In the genomic region with DNA sequence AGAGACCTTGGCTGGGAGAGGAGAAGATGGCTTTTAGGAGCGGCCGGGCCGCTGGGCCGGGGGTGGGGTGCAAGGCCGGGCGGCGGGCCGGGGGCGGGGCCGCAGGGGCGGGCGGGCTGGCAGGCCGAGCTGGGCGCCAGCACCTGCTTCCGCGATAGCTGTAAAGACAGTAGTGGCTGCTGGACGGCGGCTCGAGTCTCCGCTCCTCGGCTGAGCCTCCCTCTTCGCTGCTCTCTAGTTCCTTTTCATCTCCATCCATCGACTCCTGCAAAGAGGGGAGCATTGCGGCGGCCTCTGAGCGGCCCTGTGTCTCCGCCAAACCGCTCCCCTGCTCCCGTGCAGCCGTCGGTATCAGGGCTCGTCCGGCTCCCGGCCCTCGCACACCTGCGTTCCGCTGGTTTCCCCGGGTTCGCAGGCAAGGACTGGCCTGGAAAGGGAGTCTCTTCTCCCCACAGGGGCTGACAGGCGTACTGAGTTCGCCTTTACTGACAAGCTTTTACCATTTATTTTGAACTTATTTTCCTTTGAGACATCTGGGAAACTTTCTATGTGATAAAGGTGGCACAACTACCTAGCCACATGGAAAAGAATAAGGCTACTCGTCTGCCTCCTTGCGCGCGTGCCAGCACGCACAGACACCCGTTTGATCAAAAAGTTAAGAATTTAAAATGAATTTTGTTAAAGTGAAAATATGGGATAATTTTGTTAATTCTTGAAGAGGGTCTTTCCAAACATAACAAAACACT, we compare ENCODE assay signal across 1 cellular context.
TF ChIP-seq lines count a peak whose summit lies in the region.

Gene C17orf75 (minus strand): TSS at position 317 of the 746 bp plus-strand sequence. CDS start 34 bp downstream, at position 283.

TF ChIP-seq in GM12878, 131 proteins besides CTCF, POLR2A, EP300 and RAD21 (continued from another document and continues in another):
- TF ChIP-seq CUX1 (IDR thresholded peaks at IDR 0.05; ENCODE audit: insufficient replicate concordance, low read depth, low read length) = no peak
- no peak for TF ChIP-seq SUZ12 (IDR thresholded peaks at IDR 0.05; ENCODE audit: unreplicated experiment)
- TF ChIP-seq RBBP5 (conservative IDR thresholded peaks at IDR 0.05) = no peak
- peak; percentile 72 for TF ChIP-seq ZZZ3 (IDR thresholded peaks at IDR 0.05; ENCODE audit: control insufficient read depth, insufficient read length, low read depth)
- TF ChIP-seq, protein P1, sequence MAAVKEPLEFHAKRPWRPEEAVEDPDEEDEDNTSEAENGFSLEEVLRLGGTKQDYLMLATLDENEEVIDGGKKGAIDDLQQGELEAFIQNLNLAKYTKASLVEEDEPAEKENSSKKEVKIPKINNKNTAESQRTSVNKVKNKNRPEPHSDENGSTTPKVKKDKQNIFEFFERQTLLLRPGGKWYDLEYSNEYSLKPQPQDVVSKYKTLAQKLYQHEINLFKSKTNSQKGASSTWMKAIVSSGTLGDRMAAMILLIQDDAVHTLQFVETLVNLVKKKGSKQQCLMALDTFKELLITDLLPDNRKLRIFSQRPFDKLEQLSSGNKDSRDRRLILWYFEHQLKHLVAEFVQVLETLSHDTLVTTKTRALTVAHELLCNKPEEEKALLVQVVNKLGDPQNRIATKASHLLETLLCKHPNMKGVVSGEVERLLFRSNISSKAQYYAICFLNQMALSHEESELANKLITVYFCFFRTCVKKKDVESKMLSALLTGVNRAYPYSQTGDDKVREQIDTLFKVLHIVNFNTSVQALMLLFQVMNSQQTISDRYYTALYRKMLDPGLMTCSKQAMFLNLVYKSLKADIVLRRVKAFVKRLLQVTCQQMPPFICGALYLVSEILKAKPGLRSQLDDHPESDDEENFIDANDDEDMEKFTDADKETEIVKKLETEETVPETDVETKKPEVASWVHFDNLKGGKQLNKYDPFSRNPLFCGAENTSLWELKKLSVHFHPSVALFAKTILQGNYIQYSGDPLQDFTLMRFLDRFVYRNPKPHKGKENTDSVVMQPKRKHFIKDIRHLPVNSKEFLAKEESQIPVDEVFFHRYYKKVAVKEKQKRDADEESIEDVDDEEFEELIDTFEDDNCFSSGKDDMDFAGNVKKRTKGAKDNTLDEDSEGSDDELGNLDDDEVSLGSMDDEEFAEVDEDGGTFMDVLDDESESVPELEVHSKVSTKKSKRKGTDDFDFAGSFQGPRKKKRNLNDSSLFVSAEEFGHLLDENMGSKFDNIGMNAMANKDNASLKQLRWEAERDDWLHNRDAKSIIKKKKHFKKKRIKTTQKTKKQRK (IDR thresholded peaks at IDR 0.05; ENCODE audit: low read depth, low read length) = no peak
- no peak for TF ChIP-seq ATF7 (IDR thresholded peaks at IDR 0.05; ENCODE audit: low read depth)
- peak; percentile 67; the same call in 1 of the 2 replicates for TF ChIP-seq GATAD2B (conservative IDR thresholded peaks at IDR 0.05; ENCODE audit: low read depth)
- TF ChIP-seq HDAC6 (IDR thresholded peaks at IDR 0.05; ENCODE audit: unreplicated experiment) = no peak
- TF ChIP-seq, protein P2, sequence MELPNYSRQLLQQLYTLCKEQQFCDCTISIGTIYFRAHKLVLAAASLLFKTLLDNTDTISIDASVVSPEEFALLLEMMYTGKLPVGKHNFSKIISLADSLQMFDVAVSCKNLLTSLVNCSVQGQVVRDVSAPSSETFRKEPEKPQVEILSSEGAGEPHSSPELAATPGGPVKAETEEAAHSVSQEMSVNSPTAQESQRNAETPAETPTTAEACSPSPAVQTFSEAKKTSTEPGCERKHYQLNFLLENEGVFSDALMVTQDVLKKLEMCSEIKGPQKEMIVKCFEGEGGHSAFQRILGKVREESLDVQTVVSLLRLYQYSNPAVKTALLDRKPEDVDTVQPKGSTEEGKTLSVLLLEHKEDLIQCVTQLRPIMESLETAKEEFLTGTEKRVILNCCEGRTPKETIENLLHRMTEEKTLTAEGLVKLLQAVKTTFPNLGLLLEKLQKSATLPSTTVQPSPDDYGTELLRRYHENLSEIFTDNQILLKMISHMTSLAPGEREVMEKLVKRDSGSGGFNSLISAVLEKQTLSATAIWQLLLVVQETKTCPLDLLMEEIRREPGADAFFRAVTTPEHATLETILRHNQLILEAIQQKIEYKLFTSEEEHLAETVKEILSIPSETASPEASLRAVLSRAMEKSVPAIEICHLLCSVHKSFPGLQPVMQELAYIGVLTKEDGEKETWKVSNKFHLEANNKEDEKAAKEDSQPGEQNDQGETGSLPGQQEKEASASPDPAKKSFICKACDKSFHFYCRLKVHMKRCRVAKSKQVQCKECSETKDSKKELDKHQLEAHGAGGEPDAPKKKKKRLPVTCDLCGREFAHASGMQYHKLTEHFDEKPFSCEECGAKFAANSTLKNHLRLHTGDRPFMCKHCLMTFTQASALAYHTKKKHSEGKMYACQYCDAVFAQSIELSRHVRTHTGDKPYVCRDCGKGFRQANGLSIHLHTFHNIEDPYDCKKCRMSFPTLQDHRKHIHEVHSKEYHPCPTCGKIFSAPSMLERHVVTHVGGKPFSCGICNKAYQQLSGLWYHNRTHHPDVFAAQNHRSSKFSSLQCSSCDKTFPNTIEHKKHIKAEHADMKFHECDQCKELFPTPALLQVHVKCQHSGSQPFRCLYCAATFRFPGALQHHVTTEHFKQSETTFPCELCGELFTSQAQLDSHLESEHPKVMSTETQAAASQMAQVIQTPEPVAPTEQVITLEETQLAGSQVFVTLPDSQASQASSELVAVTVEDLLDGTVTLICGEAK (IDR thresholded peaks at IDR 0.05; ENCODE audit: borderline replicate concordance) = peak; percentile 97
- no peak for TF ChIP-seq BCL11A (IDR thresholded peaks at IDR 0.05; ENCODE audit: low read depth, low read length)
- 0 out of 2 replicates have a peak, but pooled peaks have one; percentile 17 for TF ChIP-seq FOXM1 (IDR thresholded peaks at IDR 0.05; ENCODE audit: low read depth, low read length)
- peak; percentile 72 for TF ChIP-seq NR2C1 (IDR thresholded peaks at IDR 0.05)
- TF ChIP-seq MXI1 (IDR thresholded peaks at IDR 0.05; ENCODE audit: low read depth, low read length) = peak; percentile 77
- TF ChIP-seq, protein P3, sequence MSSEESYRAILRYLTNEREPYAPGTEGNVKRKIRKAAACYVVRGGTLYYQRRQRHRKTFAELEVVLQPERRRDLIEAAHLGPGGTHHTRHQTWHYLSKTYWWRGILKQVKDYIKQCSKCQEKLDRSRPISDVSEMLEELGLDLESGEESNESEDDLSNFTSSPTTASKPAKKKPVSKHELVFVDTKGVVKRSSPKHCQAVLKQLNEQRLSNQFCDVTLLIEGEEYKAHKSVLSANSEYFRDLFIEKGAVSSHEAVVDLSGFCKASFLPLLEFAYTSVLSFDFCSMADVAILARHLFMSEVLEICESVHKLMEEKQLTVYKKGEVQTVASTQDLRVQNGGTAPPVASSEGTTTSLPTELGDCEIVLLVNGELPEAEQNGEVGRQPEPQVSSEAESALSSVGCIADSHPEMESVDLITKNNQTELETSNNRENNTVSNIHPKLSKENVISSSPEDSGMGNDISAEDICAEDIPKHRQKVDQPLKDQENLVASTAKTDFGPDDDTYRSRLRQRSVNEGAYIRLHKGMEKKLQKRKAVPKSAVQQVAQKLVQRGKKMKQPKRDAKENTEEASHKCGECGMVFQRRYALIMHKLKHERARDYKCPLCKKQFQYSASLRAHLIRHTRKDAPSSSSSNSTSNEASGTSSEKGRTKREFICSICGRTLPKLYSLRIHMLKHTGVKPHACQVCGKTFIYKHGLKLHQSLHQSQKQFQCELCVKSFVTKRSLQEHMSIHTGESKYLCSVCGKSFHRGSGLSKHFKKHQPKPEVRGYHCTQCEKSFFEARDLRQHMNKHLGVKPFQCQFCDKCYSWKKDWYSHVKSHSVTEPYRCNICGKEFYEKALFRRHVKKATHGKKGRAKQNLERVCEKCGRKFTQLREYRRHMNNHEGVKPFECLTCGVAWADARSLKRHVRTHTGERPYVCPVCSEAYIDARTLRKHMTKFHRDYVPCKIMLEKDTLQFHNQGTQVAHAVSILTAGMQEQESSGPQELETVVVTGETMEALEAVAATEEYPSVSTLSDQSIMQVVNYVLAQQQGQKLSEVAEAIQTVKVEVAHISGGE (CRISPR knock-in tag; IDR thresholded peaks at IDR 0.05) = peak; percentile 99
- TF ChIP-seq, protein P4, sequence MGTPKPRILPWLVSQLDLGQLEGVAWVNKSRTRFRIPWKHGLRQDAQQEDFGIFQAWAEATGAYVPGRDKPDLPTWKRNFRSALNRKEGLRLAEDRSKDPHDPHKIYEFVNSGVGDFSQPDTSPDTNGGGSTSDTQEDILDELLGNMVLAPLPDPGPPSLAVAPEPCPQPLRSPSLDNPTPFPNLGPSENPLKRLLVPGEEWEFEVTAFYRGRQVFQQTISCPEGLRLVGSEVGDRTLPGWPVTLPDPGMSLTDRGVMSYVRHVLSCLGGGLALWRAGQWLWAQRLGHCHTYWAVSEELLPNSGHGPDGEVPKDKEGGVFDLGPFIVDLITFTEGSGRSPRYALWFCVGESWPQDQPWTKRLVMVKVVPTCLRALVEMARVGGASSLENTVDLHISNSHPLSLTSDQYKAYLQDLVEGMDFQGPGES (IDR thresholded peaks at IDR 0.05) = peak; percentile 62; the same call in 1 of the 2 replicates
- TF ChIP-seq, protein P5, sequence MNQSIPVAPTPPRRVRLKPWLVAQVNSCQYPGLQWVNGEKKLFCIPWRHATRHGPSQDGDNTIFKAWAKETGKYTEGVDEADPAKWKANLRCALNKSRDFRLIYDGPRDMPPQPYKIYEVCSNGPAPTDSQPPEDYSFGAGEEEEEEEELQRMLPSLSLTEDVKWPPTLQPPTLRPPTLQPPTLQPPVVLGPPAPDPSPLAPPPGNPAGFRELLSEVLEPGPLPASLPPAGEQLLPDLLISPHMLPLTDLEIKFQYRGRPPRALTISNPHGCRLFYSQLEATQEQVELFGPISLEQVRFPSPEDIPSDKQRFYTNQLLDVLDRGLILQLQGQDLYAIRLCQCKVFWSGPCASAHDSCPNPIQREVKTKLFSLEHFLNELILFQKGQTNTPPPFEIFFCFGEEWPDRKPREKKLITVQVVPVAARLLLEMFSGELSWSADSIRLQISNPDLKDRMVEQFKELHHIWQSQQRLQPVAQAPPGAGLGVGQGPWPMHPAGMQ (IDR thresholded peaks at IDR 0.05; ENCODE audit: borderline replicate concordance) = no peak
- peak; percentile 82; the same call in 1 of the 2 replicates for TF ChIP-seq ASH2L (IDR thresholded peaks at IDR 0.05; ENCODE audit: borderline replicate concordance, low read depth)
- peak; percentile 73 for TF ChIP-seq EED (IDR thresholded peaks at IDR 0.05; ENCODE audit: low read depth)
- TF ChIP-seq MTA2 (IDR thresholded peaks at IDR 0.05; ENCODE audit: low read depth) = no peak
- 0 out of 2 replicates have a peak, but pooled peaks have one; percentile 57 for TF ChIP-seq SMAD5 (IDR thresholded peaks at IDR 0.05; ENCODE audit: low read depth)
- TF ChIP-seq STAT1 (conservative IDR thresholded peaks at IDR 0.05) = peak; percentile 97
- 0 out of 2 replicates have a peak, but pooled peaks have one; percentile 7 for TF ChIP-seq JUND (IDR thresholded peaks at IDR 0.05; ENCODE audit: low read depth, low read length)
- TF ChIP-seq KAT2A (conservative IDR thresholded peaks at IDR 0.05; ENCODE audit: control insufficient read depth, low read depth, low read length) = no peak
- peak; percentile 94 for TF ChIP-seq ZNF207 (IDR thresholded peaks at IDR 0.05; ENCODE audit: borderline replicate concordance)
- TF ChIP-seq CHD2 (IDR thresholded peaks at IDR 0.05; ENCODE audit: borderline replicate concordance, low read depth, low read length) = peak; percentile 81
- TF ChIP-seq SMARCA5 (IDR thresholded peaks at IDR 0.05) = peak; percentile 91
- TF ChIP-seq MEF2A (IDR thresholded peaks at IDR 0.05; ENCODE audit: insufficient read depth, low read depth, low read length) = 0 out of 2 replicates have a peak, but pooled peaks have one; percentile 22
- TF ChIP-seq E4F1 (IDR thresholded peaks at IDR 0.05; ENCODE audit: borderline replicate concordance, partially characterized antibody) = peak; percentile 43
- peak; percentile 87 for TF ChIP-seq SP1 (IDR thresholded peaks at IDR 0.05; ENCODE audit: low read depth, low read length)
- peak; percentile 81; the same call in 1 of the 2 replicates for TF ChIP-seq IRF4 (IDR thresholded peaks at IDR 0.05; ENCODE audit: low read depth, low read length)
- TF ChIP-seq ZSCAN29 (IDR thresholded peaks at IDR 0.05) = peak; percentile 81; the same call in 1 of the 2 replicates
